9 cellular contexts compared by ENCODE assay signal in genomic region chr7:151705744-151706567, GRCh38.
DNase-seq lines count a peak whose midpoint lies in the region; ATAC-seq and TF ChIP-seq lines count a peak whose summit lies in the region.
"Had no signal": no experiment of that assay in that cellular context is flagged by ENCODE, and none has a peak within 500 bp of the region (broad histone marks: within the 10 kb centered on the region; RNA-seq: fewer than 3 reads in every experiment).

No MANE protein-coding gene starts in this region.

- H3K27me3 ChIP-seq in hepatocyte = no peaks in the 10 kb centered on the region

- peak; percentile 80 to 82 for ATAC-seq in stimulated activated naive B cell treated with anti-CD40 and anti-IgM and Interleukin-4, amounts not matched to agents 10 μg/mL and 1 μg/mL and 100 μg/mL, for 72 hours (replicated peaks)
- no peak for ATAC-seq in HG02870 (IDR thresholded peaks at IDR 0.05; ENCODE audit: unreplicated experiment)

- no peak overlapping the region for H3K27ac Mint-ChIP-seq in stimulated activated naive B cell treated with anti-CD40 and anti-IgM and Interleukin-4, amounts not matched to agents 10 μg/mL and 1 μg/mL and 100 μg/mL, for 72 hours
- H3K27ac Mint-ChIP-seq: CD4-positive, alpha-beta T cell had no signal

- H3K9me3 ChIP-seq in hepatocyte (ENCODE audit: low read depth) = no peaks in the 10 kb centered on the region

- H3K27me3 Mint-ChIP-seq in stimulated activated naive B cell treated with anti-CD40 and anti-IgM and Interleukin-4, amounts not matched to agents 10 μg/mL and 1 μg/mL and 100 μg/mL, for 72 hours = no peaks in the 10 kb centered on the region
- H3K27me3 Mint-ChIP-seq: CD4-positive, alpha-beta T cell had no signal

- H3K4me2 ChIP-seq in hepatocyte = peak overlapping the region; percentile 65

- DNase-seq in DMS53 (lab: John Stamatoyannopoulos, UW) (peak; percentile 45), DMS53 treated with DMSO at 0.1 percent for 48 hours (lab: John Stamatoyannopoulos, UW; ENCODE audit: unreplicated experiment) (no peak), LNCaP clone FGC (ENCODE audit: low read depth) (no peak), hepatocyte (ENCODE audit: low spot score) (peak; percentile 68), NK-92 (lab: John Stamatoyannopoulos, UW; ENCODE audit: unreplicated experiment) (no peak)
- DNase-seq in activated naive CD4-positive, alpha-beta T cell treated with anti-CD3 and anti-CD28 coated beads, Interleukin-2, amount 50 U/mL, for 16 hours = peak; percentile 24
- no peak for DNase-seq in stimulated activated naive B cell treated with anti-CD40 and anti-IgM and Interleukin-4, amounts not matched to agents 10 μg/mL and 1 μg/mL and 100 μg/mL, for 72 hours

- no peaks in the 10 kb centered on the region for H3K9me2 ChIP-seq in hepatocyte (replicated peaks; ENCODE audit: insufficient read depth)

- H3K4me3 ChIP-seq in LNCaP clone FGC (ENCODE audit: low read depth, low read length) (no peak overlapping the region), hepatocyte (no peak overlapping the region)

- no peaks in the 10 kb centered on the region for H3K36me3 ChIP-seq in hepatocyte (replicated peaks; ENCODE audit: insufficient read depth, low read depth)

- TF ChIP-seq CTCF in LNCaP clone FGC (IDR thresholded peaks at IDR 0.05; ENCODE audit: control insufficient read depth, extremely low read depth, insufficient read depth) (peak; percentile 49), hepatocyte (IDR thresholded peaks at IDR 0.05; ENCODE audit: poor library complexity) (peak; percentile 62)

- H4K20me1 ChIP-seq in hepatocyte (ENCODE audit: insufficient read depth, poor library complexity, severe bottlenecking) = no peaks in the 10 kb centered on the region

- H3K4me3 Mint-ChIP-seq in stimulated activated naive B cell treated with anti-CD40 and anti-IgM and Interleukin-4, amounts not matched to agents 10 μg/mL and 1 μg/mL and 100 μg/mL, for 72 hours = peak overlapping the region in 1 of 2 donors; percentile 31
- H3K4me3 Mint-ChIP-seq: CD4-positive, alpha-beta T cell had no signal

- H3K79me2 ChIP-seq in hepatocyte = no peaks in the 10 kb centered on the region

- peaks cover 6% of the 10 kb centered on the region in 2 donors for H3K4me1 Mint-ChIP-seq in stimulated activated naive B cell treated with anti-CD40 and anti-IgM and Interleukin-4, amounts not matched to agents 10 μg/mL and 1 μg/mL and 100 μg/mL, for 72 hours

- H2AFZ ChIP-seq in hepatocyte = no peak overlapping the region

- H3K36me3 Mint-ChIP-seq in stimulated activated naive B cell treated with anti-CD40 and anti-IgM and Interleukin-4, amounts not matched to agents 10 μg/mL and 1 μg/mL and 100 μg/mL, for 72 hours = peaks cover 7 to 21% of the 10 kb centered on the region in 2 donors

- H3K9me3 Mint-ChIP-seq in stimulated activated naive B cell treated with anti-CD40 and anti-IgM and Interleukin-4, amounts not matched to agents 10 μg/mL and 1 μg/mL and 100 μg/mL, for 72 hours = no peaks in the 10 kb centered on the region
- H3K9me3 Mint-ChIP-seq: CD4-positive, alpha-beta T cell had no signal

- WGBS in hepatocyte (ENCODE audit: low lambda C conversion rate, missing lambda C conversion rate) = 59% methylated on average over 10 of the region's 10 CpGs

- H3K27ac ChIP-seq in hepatocyte = peak overlapping the region; percentile 61

- peaks cover 10% of the 10 kb centered on the region for H3K4me1 ChIP-seq in hepatocyte (ENCODE audit: insufficient read depth)

Comparison
In these comparisons a context has a peak if more than half of its experiments do, and no peak if none do; other contexts are left out.
1. DNase-seq: peak in DMS53 (single experiment), activated naive CD4-positive, alpha-beta T cell treated with anti-CD3 and anti-CD28 coated beads, Interleukin-2, amount 50 U/mL, for 16 hours (single experiment) and hepatocyte (single experiment); none in DMS53 treated with DMSO at 0.1 percent for 48 hours (single experiment), LNCaP clone FGC (single experiment), stimulated activated naive B cell treated with anti-CD40 and anti-IgM and Interleukin-4, amounts not matched to agents 10 μg/mL and 1 μg/mL and 100 μg/mL, for 72 hours (single experiment) and NK-92 (single experiment).